Comparison of ENCODE assay signal across 7 cellular contexts in genomic region chr18:34923911-34924310, GRCh38.
"Had no signal": no experiment of that assay in that cellular context is flagged by ENCODE, and none has a peak within 500 bp of the region (broad histone marks: within the 10 kb centered on the region; RNA-seq: fewer than 3 reads in every experiment).

No MANE protein-coding gene starts in this region.

- H3K4me3 ChIP-seq: GM12878 had no signal

- FAIRE-seq: GM12878, GM12891, GM12892, GM18507, GM19239 had no signal

- DNase-seq: GDM1, GF-D8 had no signal

- ATAC-seq: GM12878 had no signal
